Comparison of ENCODE assay signal across 16 cellular contexts in the genomic region with DNA sequence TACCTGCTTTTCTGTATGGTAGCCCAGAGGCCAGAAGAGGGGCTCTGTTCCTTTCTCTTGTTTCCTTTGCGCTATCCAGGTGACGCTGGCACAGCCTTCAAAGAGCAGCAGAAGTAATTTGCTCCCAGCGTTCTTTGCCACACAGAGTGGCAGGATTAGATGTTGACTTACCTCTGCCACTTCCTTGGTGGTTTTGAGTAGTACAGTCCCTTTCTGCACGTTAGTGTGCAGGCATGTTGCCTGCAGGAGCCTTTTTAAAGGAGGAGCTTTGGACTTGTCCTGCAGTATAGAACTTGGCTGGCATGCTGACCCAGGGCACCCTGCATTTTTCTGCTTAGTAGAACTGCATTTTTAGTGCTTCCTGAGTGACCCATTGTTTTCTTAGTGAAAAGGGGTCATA. TPM values are rescaled to one million over a fixed set of nuclear protein-coding genes. Genes with fewer than 3 reads are reported as not detected.
DNase-seq lines count a peak whose midpoint lies in the region; ATAC-seq and TF ChIP-seq lines count a peak whose summit lies in the region.
"Had no signal": no experiment of that assay in that cellular context is flagged by ENCODE, and none has a peak within 500 bp of the region (broad histone marks: within the 10 kb centered on the region; RNA-seq: fewer than 3 reads in every experiment).

TSS of gene ABCC11 (minus strand) at position 229 of the 400 bp plus-strand sequence. CDS start 15,618 bp downstream, outside the sequence.

- H3K9ac ChIP-seq in neural progenitor cell = no peak within 1 kb of the TSS

- peaks cover 57% of the 10 kb centered on the region for H3K79me2 ChIP-seq in neural progenitor cell (ENCODE audit: low read depth)

- peaks cover 20% of the 10 kb centered on the region for H4K20me1 ChIP-seq in neural progenitor cell (ENCODE audit: low read depth)

- H2AFZ ChIP-seq in neural progenitor cell (replicated peaks) = no peak within 1 kb of the TSS

- peak within 1 kb of the TSS in 6 of 7 donors; percentile 53 to 84 (median 71) for H3K27ac Mint-ChIP-seq in CD4-positive, alpha-beta memory T cell
- peak within 1 kb of the TSS; percentile 96 for H3K27ac Mint-ChIP-seq in central memory CD8-positive, alpha-beta T cell (ENCODE audit: low read depth)
- peak within 1 kb of the TSS in 1 of 2 donors; percentile 71 for H3K27ac Mint-ChIP-seq in natural killer cell treated with Interleukin-12 subunit alpha and Interleukin-12 subunit beta and Interleukin-15 and Interleukin-18, amount 100 ng/mL, for 72 hours
- H3K27ac Mint-ChIP-seq in neural progenitor cell = no peak within 1 kb of the TSS
- H3K27ac Mint-ChIP-seq: stimulated activated memory B cell treated with anti-CD40 and anti-IgM and Interleukin-4, amounts not matched to agents 10 μg/mL and 1 μg/mL and 100 μg/mL, for 72 hours had no signal

- CTCF ChIA-PET in CD4-positive, alpha-beta memory T cell (lab: Charles Lee; ENCODE audit: partially characterized antibody) = interaction anchor here (1.4 kb wide), 1 partner anchor 1210 kb away, joined by 4 read pairs; no protein-coding TSS in a partner anchor

- TF ChIP-seq CTCF in NB4 (IDR thresholded peaks at IDR 0.05; ENCODE audit: low read depth, low read length) = no peak
- TF ChIP-seq CTCF in neural progenitor cell (IDR thresholded peaks at IDR 0.05) = no peak

- H3K36me3 ChIP-seq in CD4-positive, alpha-beta memory T cell (ENCODE audit: insufficient read depth, low read length) = no peaks in the 10 kb centered on the region
- H3K36me3 ChIP-seq in neural progenitor cell = no peaks in the 10 kb centered on the region

- peaks cover 0 to 17% of the 10 kb centered on the region in 2 donors for H3K36me3 Mint-ChIP-seq in CD4-positive, alpha-beta memory T cell
- H3K36me3 Mint-ChIP-seq in central memory CD8-positive, alpha-beta T cell (ENCODE audit: insufficient read depth) = peaks cover 9% of the 10 kb centered on the region
- H3K36me3 Mint-ChIP-seq in natural killer cell treated with Interleukin-12 subunit alpha and Interleukin-12 subunit beta and Interleukin-15 and Interleukin-18, amount 100 ng/mL, for 72 hours = peaks cover 8% of the 10 kb centered on the region
- no peaks in the 10 kb centered on the region for H3K36me3 Mint-ChIP-seq in neural progenitor cell
- H3K36me3 Mint-ChIP-seq: stimulated activated memory B cell treated with anti-CD40 and anti-IgM and Interleukin-4, amounts not matched to agents 10 μg/mL and 1 μg/mL and 100 μg/mL, for 72 hours had no signal

- no peaks in the 10 kb centered on the region for H3K9me3 Mint-ChIP-seq in CD4-positive, alpha-beta memory T cell
- H3K9me3 Mint-ChIP-seq in central memory CD8-positive, alpha-beta T cell = no peaks in the 10 kb centered on the region
- H3K9me3 Mint-ChIP-seq in natural killer cell treated with Interleukin-12 subunit alpha and Interleukin-12 subunit beta and Interleukin-15 and Interleukin-18, amount 100 ng/mL, for 72 hours = no peaks in the 10 kb centered on the region
- no peaks in the 10 kb centered on the region for H3K9me3 Mint-ChIP-seq in neural progenitor cell
- H3K9me3 Mint-ChIP-seq: stimulated activated memory B cell treated with anti-CD40 and anti-IgM and Interleukin-4, amounts not matched to agents 10 μg/mL and 1 μg/mL and 100 μg/mL, for 72 hours had no signal

- peak within 1 kb of the TSS in 7 of 8 donors; percentile 46 to 98 (median 78) for H3K4me3 Mint-ChIP-seq in CD4-positive, alpha-beta memory T cell
- H3K4me3 Mint-ChIP-seq in central memory CD8-positive, alpha-beta T cell = peak within 1 kb of the TSS; percentile 96
- peak within 1 kb of the TSS; percentile 97 for H3K4me3 Mint-ChIP-seq in natural killer cell treated with Interleukin-12 subunit alpha and Interleukin-12 subunit beta and Interleukin-15 and Interleukin-18, amount 100 ng/mL, for 72 hours
- no peak within 1 kb of the TSS for H3K4me3 Mint-ChIP-seq in neural progenitor cell
- H3K4me3 Mint-ChIP-seq: stimulated activated memory B cell treated with anti-CD40 and anti-IgM and Interleukin-4, amounts not matched to agents 10 μg/mL and 1 μg/mL and 100 μg/mL, for 72 hours had no signal

- no peaks in the 10 kb centered on the region for H3K9me3 ChIP-seq in CD4-positive, alpha-beta memory T cell (ENCODE audit: control insufficient read depth in 1 of 2, low read length in 2 of 2)
- H3K9me3 ChIP-seq in neural progenitor cell (ENCODE audit: low read depth) = no peaks in the 10 kb centered on the region
- H3K9me3 ChIP-seq: SJSA1 had no signal

- H3F3A ChIP-seq in neural progenitor cell (ENCODE audit: low read depth) = peaks cover 4% of the 10 kb centered on the region

- no peak within 1 kb of the TSS for H3K4me2 ChIP-seq in neural progenitor cell

- peaks cover 62% of the 10 kb centered on the region for H3K4me1 ChIP-seq in CD4-positive, alpha-beta memory T cell (ENCODE audit: insufficient read depth, low read length)
- peaks cover 6% of the 10 kb centered on the region for H3K4me1 ChIP-seq in neural progenitor cell

- no peaks in the 10 kb centered on the region for H3K27me3 ChIP-seq in CD4-positive, alpha-beta memory T cell (ENCODE audit: insufficient read depth, low read length)
- no peaks in the 10 kb centered on the region for H3K27me3 ChIP-seq in neural progenitor cell
- H3K27me3 ChIP-seq: SJSA1 had no signal

- no peak for ATAC-seq in central memory CD8-positive, alpha-beta T cell (replicated peaks; ENCODE audit: extremely low read depth, poor library complexity, severe bottlenecking)
- ATAC-seq in natural killer cell treated with Interleukin-12 subunit alpha and Interleukin-12 subunit beta and Interleukin-15 and Interleukin-18, amount 100 ng/mL, for 72 hours = no peak
- ATAC-seq in GM21619 (IDR thresholded peaks at IDR 0.05; ENCODE audit: unreplicated experiment) (no peak), GM18858 (IDR thresholded peaks at IDR 0.05; ENCODE audit: unreplicated experiment) (no peak)
- ATAC-seq: stimulated activated memory B cell treated with anti-CD40 and anti-IgM and Interleukin-4, amounts not matched to agents 10 μg/mL and 1 μg/mL and 100 μg/mL, for 72 hours had no signal

- no peak within 1 kb of the TSS for H3K27ac ChIP-seq in CD4-positive, alpha-beta memory T cell (ENCODE audit: low read depth, low read length)
- H3K27ac ChIP-seq in neural progenitor cell = no peak within 1 kb of the TSS
- H3K27ac ChIP-seq: coronary artery, SJSA1 had no signal

- POLR2A ChIA-PET in CD4-positive, alpha-beta memory T cell (lab: Charles Lee; ENCODE audit: partially characterized antibody) = no interaction called here

- no peak for DNase-seq in CD4-positive, alpha-beta memory T cell
- no peak for DNase-seq in NB4 (ENCODE audit: low read depth)
- no peak for DNase-seq in central memory CD8-positive, alpha-beta T cell (ENCODE audit: low spot score in 2 of 2)
- DNase-seq in natural killer cell treated with Interleukin-12 subunit alpha and Interleukin-12 subunit beta and Interleukin-15 and Interleukin-18, amount 100 ng/mL, for 72 hours (ENCODE audit: low spot score) = no peak
- DNase-seq in neural progenitor cell (ENCODE audit: low spot score) = no peak
- DNase-seq in HPDE6-E6E7 (ENCODE audit: extremely low spot score) = no peak
- DNase-seq: activated CD4-positive, alpha-beta T cell treated with anti-CD3 and anti-CD28 coated beads for 48 hours; islet precursor cell; KG1; NCI-H2029; stimulated activated CD4-positive, alpha-beta T cell treated with anti-CD3 and anti-CD28 coated beads, Interleukin-2, amount 100 ng/mL, for 24 hours had no signal

- no peak for TF ChIP-seq POLR2A in NB4 (IDR thresholded peaks at IDR 0.05; ENCODE audit: extremely low read depth, insufficient read length)

- H3K4me1 Mint-ChIP-seq in CD4-positive, alpha-beta memory T cell = peaks cover 36 to 75% (median 62%) of the 10 kb centered on the region in 4 donors
- H3K4me1 Mint-ChIP-seq in central memory CD8-positive, alpha-beta T cell = peaks cover 38% of the 10 kb centered on the region
- H3K4me1 Mint-ChIP-seq in natural killer cell treated with Interleukin-12 subunit alpha and Interleukin-12 subunit beta and Interleukin-15 and Interleukin-18, amount 100 ng/mL, for 72 hours (ENCODE audit: low read depth in 2 of 2) = peaks cover 19 to 28% of the 10 kb centered on the region in 2 donors
- peaks cover 14% of the 10 kb centered on the region for H3K4me1 Mint-ChIP-seq in neural progenitor cell

- no peaks in the 10 kb centered on the region for H3K27me3 Mint-ChIP-seq in CD4-positive, alpha-beta memory T cell
- H3K27me3 Mint-ChIP-seq in central memory CD8-positive, alpha-beta T cell = no peaks in the 10 kb centered on the region
- H3K27me3 Mint-ChIP-seq in natural killer cell treated with Interleukin-12 subunit alpha and Interleukin-12 subunit beta and Interleukin-15 and Interleukin-18, amount 100 ng/mL, for 72 hours = no peaks in the 10 kb centered on the region
- no peaks in the 10 kb centered on the region for H3K27me3 Mint-ChIP-seq in neural progenitor cell (ENCODE audit: insufficient read depth, low read depth)
- H3K27me3 Mint-ChIP-seq: stimulated activated memory B cell treated with anti-CD40 and anti-IgM and Interleukin-4, amounts not matched to agents 10 μg/mL and 1 μg/mL and 100 μg/mL, for 72 hours had no signal

- intact Hi-C loops in CD4-positive, alpha-beta memory T cell (cut with micrococcal nuclease) = loop anchor here (10.0 kb wide), 1 partner anchor 1563 kb away; the partner anchor contains the start of genes ORC6 and VPS35

- H3K4me3 ChIP-seq in CD4-positive, alpha-beta memory T cell (ENCODE audit: low read length in 2 of 2) = no peak within 1 kb of the TSS
- peak within 1 kb of the TSS; percentile 7 for H3K4me3 ChIP-seq in NB4 (ENCODE audit: low read depth, low read length)
- no peak within 1 kb of the TSS for H3K4me3 ChIP-seq in neural progenitor cell
- H3K4me3 ChIP-seq: SJSA1 had no signal

RNA-seq across cellular contexts. Expression of gene ABCC11, which starts in this region (rescaled TPM):
- not detected for total RNA-seq in CD4-positive, alpha-beta memory T cell
- under 1 TPM; 0.07 to 0.09 TPM for polyA plus RNA-seq in CD4-positive, alpha-beta memory T cell
- total RNA-seq in natural killer cell treated with Interleukin-12 subunit alpha and Interleukin-12 subunit beta and Interleukin-15 and Interleukin-18, amount 100 ng/mL, for 72 hours = not detected
- 0.09 TPM in 1 of 2 replicates, not detected in the other for total RNA-seq in neural progenitor cell (ENCODE audit: low replicate concordance)
- total RNA-seq: SJSA1 had no signal
